29 cellular contexts compared by ENCODE assay signal in the genomic region with DNA sequence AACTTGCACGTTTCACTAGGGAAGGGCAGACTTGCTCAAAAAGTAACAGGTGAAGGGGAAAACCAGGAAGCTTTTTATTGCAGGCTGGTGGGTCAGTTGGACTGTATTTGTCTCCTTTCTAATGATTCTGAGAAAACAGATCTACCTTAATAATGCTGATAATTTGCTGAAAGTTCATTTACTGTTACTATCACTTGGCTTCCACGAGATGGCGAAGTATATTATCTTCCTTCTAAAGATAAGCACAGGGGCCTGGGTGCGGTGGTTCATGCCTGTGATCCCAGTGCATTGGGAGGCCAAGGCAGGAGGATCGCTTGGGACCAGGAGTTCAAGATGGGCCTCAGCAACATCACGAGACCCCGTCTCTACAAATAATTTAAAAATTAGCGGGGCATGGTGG. TPM values are rescaled to one million over a fixed set of nuclear protein-coding genes. Genes with fewer than 3 reads are reported as not detected.
"Had no signal": no experiment of that assay in that cellular context is flagged by ENCODE, and none has a peak within 500 bp of the region (broad histone marks: within the 10 kb centered on the region; RNA-seq: fewer than 3 reads in every experiment).

No MANE protein-coding gene starts in this region.

- H3K9me3 Mint-ChIP-seq: activated B cell treated with CpG ODN at 0.5 μM for 24 hours; activated CD4-positive, alpha-beta T cell treated with anti-CD3 and anti-CD28 coated beads, Interleukin-2, amount 10 ng/mL, durations not matched to agents 24 days and 14 days; activated naive CD4-positive, alpha-beta T cell treated with anti-CD3 and anti-CD28 coated beads, Interleukin-2, amount 50 U/mL, for 72 hours; activated naive CD8-positive, alpha-beta T cell treated with anti-CD3 and anti-CD28 coated beads, Interleukin-2, amount 50 U/mL, for 24 hours; activated T-cell treated with anti-CD3 and anti-CD28 coated beads, Interleukin-2, amount 50 U/mL, for 4 hours; central memory CD8-positive, alpha-beta T cell had no signal

- ATAC-seq: activated CD8-positive, alpha-beta memory T cell treated with anti-CD3 and anti-CD28 coated beads, Interleukin-2, amount 10 ng/mL, durations not matched to agents 7 days and 5 days; activated naive CD4-positive, alpha-beta T cell treated with anti-CD3 and anti-CD28 coated beads, Interleukin-2, amount 50 U/mL, for 72 hours; activated naive CD8-positive, alpha-beta T cell treated with anti-CD3 and anti-CD28 coated beads, Interleukin-2, amount 50 U/mL, for 24 hours; activated T-cell treated with anti-CD3 and anti-CD28 coated beads, Interleukin-2, amount 50 U/mL, for 4 hours; T-helper 17 cell had no signal

- DNase-seq: activated B cell treated with CpG ODN at 0.5 μM for 24 hours; activated CD4-positive, alpha-beta T cell treated with anti-CD3 and anti-CD28 coated beads for 1 hour; activated CD4-positive, alpha-beta T cell treated with anti-CD3 and anti-CD28 coated beads, Interleukin-2, amount 10 ng/mL, durations not matched to agents 24 days and 14 days; activated CD4-positive, alpha-beta T cell treated with anti-CD3 and anti-CD28 coated beads, Interleukin-2, amount 50 U/mL, for 48 hours; activated CD8-positive, alpha-beta memory T cell treated with anti-CD3 and anti-CD28 coated beads, Interleukin-2, amount 10 ng/mL, durations not matched to agents 7 days and 5 days; activated effector memory CD4-positive, alpha-beta T cell treated with anti-CD3 and anti-CD28 coated beads, Interleukin-2, amount 50 U/mL, for 16 hours; activated naive CD4-positive, alpha-beta T cell treated with Interleukin-2 at 50 U/mL for 16 hours; activated naive CD8-positive, alpha-beta T cell treated with anti-CD3 and anti-CD28 coated beads, Interleukin-2, amount 50 U/mL, for 24 hours; activated T-cell treated with anti-CD3 and anti-CD28 coated beads, Interleukin-2, amount 50 U/mL, for 4 hours; amniotic stem cell; Kasumi-1; NCI-H1048; NCI-H146; NCI-H187 treated with DMSO at 0.1 percent for 48 hours; NCI-H2081 treated with DMSO at 0.1 percent for 48 hours; NCI-H2171; NCI-H2227 treated with DMSO at 0.1 percent for 48 hours; NCI-H446 treated with DMSO at 0.1 percent for 48 hours; NCI-H526; NCI-H774; Right ventricle myocardium superior; T-helper 17 cell; T1000 had no signal

- H3K27ac ChIP-seq: RWPE1 had no signal

- H3K4me3 Mint-ChIP-seq: activated B cell treated with CpG ODN at 0.5 μM for 24 hours; activated CD4-positive, alpha-beta T cell treated with anti-CD3 and anti-CD28 coated beads, Interleukin-2, amount 10 ng/mL, durations not matched to agents 24 days and 14 days; activated CD8-positive, alpha-beta memory T cell treated with anti-CD3 and anti-CD28 coated beads, Interleukin-2, amount 10 ng/mL, durations not matched to agents 7 days and 5 days; activated naive CD8-positive, alpha-beta T cell treated with anti-CD3 and anti-CD28 coated beads, Interleukin-2, amount 50 U/mL, for 24 hours; activated T-cell treated with anti-CD3 and anti-CD28 coated beads, Interleukin-2, amount 50 U/mL, for 4 hours; brain; central memory CD8-positive, alpha-beta T cell; T-helper 17 cell had no signal

- FAIRE-seq: astrocyte, TTC549 had no signal

- H3K4me1 Mint-ChIP-seq: activated B cell treated with CpG ODN at 0.5 μM for 24 hours; activated CD4-positive, alpha-beta T cell treated with anti-CD3 and anti-CD28 coated beads, Interleukin-2, amount 10 ng/mL, durations not matched to agents 24 days and 14 days; activated CD8-positive, alpha-beta memory T cell treated with anti-CD3 and anti-CD28 coated beads, Interleukin-2, amount 10 ng/mL, durations not matched to agents 7 days and 5 days; activated naive CD8-positive, alpha-beta T cell treated with anti-CD3 and anti-CD28 coated beads, Interleukin-2, amount 50 U/mL, for 24 hours; central memory CD8-positive, alpha-beta T cell; T-helper 17 cell had no signal

- H3K36me3 Mint-ChIP-seq: activated CD8-positive, alpha-beta memory T cell treated with anti-CD3 and anti-CD28 coated beads, Interleukin-2, amount 10 ng/mL, durations not matched to agents 7 days and 5 days; activated naive CD4-positive, alpha-beta T cell treated with anti-CD3 and anti-CD28 coated beads, Interleukin-2, amount 50 U/mL, for 72 hours; brain had no signal

- H3K27me3 Mint-ChIP-seq: activated B cell treated with CpG ODN at 0.5 μM for 24 hours; activated CD4-positive, alpha-beta T cell treated with anti-CD3 and anti-CD28 coated beads, Interleukin-2, amount 10 ng/mL, durations not matched to agents 24 days and 14 days had no signal

- H3K27ac Mint-ChIP-seq: activated B cell treated with CpG ODN at 0.5 μM for 24 hours; activated CD4-positive, alpha-beta T cell treated with anti-CD3 and anti-CD28 coated beads, Interleukin-2, amount 10 ng/mL, durations not matched to agents 24 days and 14 days; activated CD8-positive, alpha-beta memory T cell treated with anti-CD3 and anti-CD28 coated beads, Interleukin-2, amount 10 ng/mL, durations not matched to agents 7 days and 5 days; activated naive CD4-positive, alpha-beta T cell treated with anti-CD3 and anti-CD28 coated beads, Interleukin-2, amount 50 U/mL, for 72 hours; activated naive CD8-positive, alpha-beta T cell treated with anti-CD3 and anti-CD28 coated beads, Interleukin-2, amount 50 U/mL, for 24 hours; brain; T-helper 17 cell had no signal

RNA-seq across cellular contexts. Expression of gene CCKAR, which starts 16.4 kb away (rescaled TPM):
- total RNA-seq: activated B cell treated with CpG ODN at 0.5 μM for 24 hours; activated CD4-positive, alpha-beta T cell treated with anti-CD3 and anti-CD28 coated beads, Interleukin-2, amount 10 ng/mL, durations not matched to agents 24 days and 14 days; activated CD8-positive, alpha-beta memory T cell treated with anti-CD3 and anti-CD28 coated beads, Interleukin-2, amount 10 ng/mL, durations not matched to agents 7 days and 5 days; activated naive CD4-positive, alpha-beta T cell treated with anti-CD3 and anti-CD28 coated beads, Interleukin-2, amount 50 U/mL, for 72 hours; activated T-cell treated with anti-CD3 and anti-CD28 coated beads, Interleukin-2, amount 50 U/mL, for 4 hours; astrocyte; Right ventricle myocardium superior; T-helper 17 cell had no signal
